In the genomic region with DNA sequence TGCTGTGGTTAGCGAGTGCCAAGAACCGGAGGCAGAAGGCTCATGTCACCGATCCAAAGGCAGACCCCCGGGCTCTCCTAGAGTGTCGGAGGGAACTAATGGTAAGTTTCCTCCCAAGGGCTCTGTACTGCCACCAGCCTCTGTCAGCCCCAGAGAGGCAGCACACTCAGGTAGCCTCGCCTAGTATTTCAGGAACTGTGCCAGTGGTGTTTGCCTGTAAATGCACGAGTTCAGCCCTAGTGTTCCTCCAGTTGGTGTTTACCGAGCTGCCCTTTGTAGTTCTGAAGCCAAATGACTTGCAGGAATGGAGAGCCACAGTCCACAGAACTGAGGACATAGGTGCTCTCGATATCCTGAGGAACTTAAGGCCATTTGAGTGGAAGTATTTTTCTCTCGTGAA, we compare ENCODE assay signal across 20 cellular contexts.
DNase-seq lines count a peak whose midpoint lies in the region; ATAC-seq, FAIRE-seq and TF ChIP-seq lines count a peak whose summit lies in the region.
"Had no signal": no experiment of that assay in that cellular context is flagged by ENCODE, and none has a peak within 500 bp of the region (broad histone marks: within the 10 kb centered on the region; RNA-seq: fewer than 3 reads in every experiment).

No MANE protein-coding gene starts in this region.

- intact Hi-C loops in natural killer cell (cut with micrococcal nuclease) (no loop called here), activated B cell treated with CpG ODN at 0.5 μM for 24 hours (cut with micrococcal nuclease) (loop anchor here (1.0 to 2.0 kb wide), 2 partner anchors 11 to 15 kb away; no protein-coding TSS in a partner anchor), pancreas (cut with DNase I) (no loop called here), esophagus squamous epithelium (cut with DNase I) (no loop called here)

- POLR2A ChIA-PET in activated B cell treated with CpG ODN at 0.5 μM for 24 hours (lab: Charles Lee), result interaction anchor here (1.0 to 7.2 kb wide), 4 partner anchors 10 to 73 kb away, joined by 3 to 51 read pairs (median 6); partner anchors contain the start of gene ESR2

- TF ChIP-seq POLR2A in esophagus squamous epithelium (IDR thresholded peaks at IDR 0.05), result no peak

- no peaks in the 10 kb centered on the region for H3K4me1 Mint-ChIP-seq in natural killer cell
- H3K4me1 Mint-ChIP-seq in natural killer cell treated with Interleukin-12 subunit alpha and Interleukin-12 subunit beta and Interleukin-15 and Interleukin-18, amount 100 ng/mL, for 72 hours (ENCODE audit: low read depth in 2 of 2), result no peaks in the 10 kb centered on the region
- H3K4me1 Mint-ChIP-seq in activated B cell treated with CpG ODN at 0.5 μM for 24 hours, result peaks cover 63% of the 10 kb centered on the region
- H3K4me1 Mint-ChIP-seq: activated naive CD4-positive, alpha-beta T cell treated with anti-CD3 and anti-CD28 coated beads, Interleukin-2, amount 50 U/mL, for 24 hours had no signal

- DNase-seq in natural killer cell (no peak), activated B cell treated with CpG ODN at 0.5 μM for 24 hours (no peak), pancreas (no peak), urothelium cell line (ENCODE audit: low spot score) (no peak), esophagus squamous epithelium (lab: John Stamatoyannopoulos, UW) (no peak)
- DNase-seq in natural killer cell treated with Interleukin-12 subunit alpha and Interleukin-12 subunit beta and Interleukin-15 and Interleukin-18, amount 100 ng/mL, for 72 hours (ENCODE audit: low spot score), result no peak
- DNase-seq: ACHN; activated CD4-positive, alpha-beta T cell treated with anti-CD3 and anti-CD28 coated beads, Interleukin-2, amount 50 U/mL, for 1 hour; EL; NCI-H1105 treated with DMSO at 0.1 percent for 48 hours; NCI-H2029 treated with DMSO at 0.1 percent for 48 hours; NCI-H2227 treated with DMSO at 0.1 percent for 48 hours; WERI-Rb-1 had no signal

- H3K27me3 ChIP-seq in pancreas (no peaks in the 10 kb centered on the region), esophagus squamous epithelium (no peaks in the 10 kb centered on the region)

- no peak for FAIRE-seq in pancreas (lab: Jason Lieb, UNC)
- peak; percentile 66 for FAIRE-seq in urothelium cell line (lab: Jason Lieb, UNC)
- FAIRE-seq: astrocyte had no signal

- H3K27ac Mint-ChIP-seq in natural killer cell (peak overlapping the region; percentile 57 to 58), activated B cell treated with CpG ODN at 0.5 μM for 24 hours (peak overlapping the region; percentile 79)
- H3K27ac Mint-ChIP-seq in natural killer cell treated with Interleukin-12 subunit alpha and Interleukin-12 subunit beta and Interleukin-15 and Interleukin-18, amount 100 ng/mL, for 72 hours, result peak overlapping the region in 1 of 2 donors; percentile 23
- H3K27ac Mint-ChIP-seq: activated naive CD4-positive, alpha-beta T cell treated with anti-CD3 and anti-CD28 coated beads, Interleukin-2, amount 50 U/mL, for 24 hours had no signal

- CTCF ChIA-PET in activated B cell treated with CpG ODN at 0.5 μM for 24 hours (lab: Charles Lee), result interaction anchor here (2.1 kb wide), 1 partner anchor 10 kb away, joined by 5 read pairs; no protein-coding TSS in a partner anchor

- H3K4me3 Mint-ChIP-seq in natural killer cell (no peak overlapping the region), activated B cell treated with CpG ODN at 0.5 μM for 24 hours (peak overlapping the region; percentile 57)
- H3K4me3 Mint-ChIP-seq in natural killer cell treated with Interleukin-12 subunit alpha and Interleukin-12 subunit beta and Interleukin-15 and Interleukin-18, amount 100 ng/mL, for 72 hours, result no peak overlapping the region
- H3K4me3 Mint-ChIP-seq: activated naive CD4-positive, alpha-beta T cell treated with anti-CD3 and anti-CD28 coated beads, Interleukin-2, amount 50 U/mL, for 24 hours had no signal

- TF ChIP-seq CTCF in natural killer cell (IDR thresholded peaks at IDR 0.05), result no peak
- no peak for TF ChIP-seq CTCF in activated B cell treated with CpG ODN at 0.5 μM for 24 hours (IDR thresholded peaks at IDR 0.05)
- TF ChIP-seq CTCF in pancreas (IDR thresholded peaks at IDR 0.05), result no peak
- TF ChIP-seq CTCF in esophagus squamous epithelium (IDR thresholded peaks at IDR 0.05), result no peak

- no peaks in the 10 kb centered on the region for H3K27me3 Mint-ChIP-seq in natural killer cell (ENCODE audit: low read depth in 2 of 2)
- no peaks in the 10 kb centered on the region for H3K27me3 Mint-ChIP-seq in natural killer cell treated with Interleukin-12 subunit alpha and Interleukin-12 subunit beta and Interleukin-15 and Interleukin-18, amount 100 ng/mL, for 72 hours
- H3K27me3 Mint-ChIP-seq in activated B cell treated with CpG ODN at 0.5 μM for 24 hours, result no peaks in the 10 kb centered on the region
- H3K27me3 Mint-ChIP-seq: activated naive CD4-positive, alpha-beta T cell treated with anti-CD3 and anti-CD28 coated beads, Interleukin-2, amount 50 U/mL, for 24 hours had no signal

- ATAC-seq in natural killer cell (no peak), activated B cell treated with CpG ODN at 0.5 μM for 24 hours (ENCODE audit: low read depth) (peak; percentile 40), pancreas (peak in 3 of 4 donors; percentile 11 to 38 (median 36)), SK-N-SH treated with all-trans-retinoic acid at 6 μM for 48 hours (no peak), HG02870 (IDR thresholded peaks at IDR 0.05; ENCODE audit: unreplicated experiment) (no peak)
- ATAC-seq in natural killer cell treated with Interleukin-12 subunit alpha and Interleukin-12 subunit beta and Interleukin-15 and Interleukin-18, amount 100 ng/mL, for 72 hours, result no peak

- H3K4me1 ChIP-seq in pancreas (peaks cover 7 to 19% (median 18%) of the 10 kb centered on the region in 3 donors), esophagus squamous epithelium (no peaks in the 10 kb centered on the region)

- no peak overlapping the region for H3K27ac ChIP-seq in pancreas
- no peak overlapping the region for H3K27ac ChIP-seq in esophagus squamous epithelium
- H3K27ac ChIP-seq: skin epidermis, thoracic aorta, WERI-Rb-1 had no signal

- 68 to 69% methylated on average over 10 of the region's 10 CpGs for WGBS in pancreas, 2 donors
- WGBS in esophagus squamous epithelium, 2 donors, result 79 to 80% methylated on average over 8 to 9 of the region's 10 CpGs

- H3K4me3 ChIP-seq in pancreas (no peak overlapping the region), esophagus squamous epithelium (no peak overlapping the region)
- H3K4me3 ChIP-seq: skin epidermis, thoracic aorta had no signal

- peaks cover 30% of the 10 kb centered on the region for H3K36me3 Mint-ChIP-seq in natural killer cell
- no peaks in the 10 kb centered on the region for H3K36me3 Mint-ChIP-seq in natural killer cell treated with Interleukin-12 subunit alpha and Interleukin-12 subunit beta and Interleukin-15 and Interleukin-18, amount 100 ng/mL, for 72 hours
- peaks cover 65% of the 10 kb centered on the region for H3K36me3 Mint-ChIP-seq in activated B cell treated with CpG ODN at 0.5 μM for 24 hours (ENCODE audit: low read depth)
- H3K36me3 Mint-ChIP-seq: CD14-positive monocyte had no signal

- no peaks in the 10 kb centered on the region for H3K9me3 Mint-ChIP-seq in natural killer cell
- H3K9me3 Mint-ChIP-seq in natural killer cell treated with Interleukin-12 subunit alpha and Interleukin-12 subunit beta and Interleukin-15 and Interleukin-18, amount 100 ng/mL, for 72 hours, result no peaks in the 10 kb centered on the region
- no peaks in the 10 kb centered on the region for H3K9me3 Mint-ChIP-seq in activated B cell treated with CpG ODN at 0.5 μM for 24 hours
- H3K9me3 Mint-ChIP-seq: activated naive CD4-positive, alpha-beta T cell treated with anti-CD3 and anti-CD28 coated beads, Interleukin-2, amount 50 U/mL, for 24 hours; CD14-positive monocyte had no signal

- no peaks in the 10 kb centered on the region for H3K9me3 ChIP-seq in pancreas
- no peaks in the 10 kb centered on the region for H3K9me3 ChIP-seq in esophagus squamous epithelium
- H3K9me3 ChIP-seq: thoracic aorta had no signal

- H3K36me3 ChIP-seq in pancreas, result peaks cover 0 to 65% (median 37%) of the 10 kb centered on the region in 3 donors
- peaks cover 10 to 100% (median 43%) of the 10 kb centered on the region in 3 donors for H3K36me3 ChIP-seq in esophagus squamous epithelium

TF ChIP-seq in SK-N-SH treated with all-trans-retinoic acid at 6 μM for 48 hours, 23 proteins besides CTCF, POLR2A, EP300 and RAD21:
- TF ChIP-seq OSR1 (CRISPR knock-in tag; IDR thresholded peaks at IDR 0.05), result no peak
- no peak for TF ChIP-seq ARNTL (CRISPR knock-in tag; IDR thresholded peaks at IDR 0.05; ENCODE audit: borderline replicate concordance, low read depth)
- TF ChIP-seq ESRRG (CRISPR knock-in tag; IDR thresholded peaks at IDR 0.05), result no peak
- TF ChIP-seq ISL1 (CRISPR knock-in tag; IDR thresholded peaks at IDR 0.05), result no peak
- TF ChIP-seq TOX (CRISPR knock-in tag; IDR thresholded peaks at IDR 0.05; ENCODE audit: borderline replicate concordance), result no peak
- TF ChIP-seq BACH2 (CRISPR knock-in tag; IDR thresholded peaks at IDR 0.05; ENCODE audit: borderline replicate concordance), result no peak
- no peak for TF ChIP-seq ZNF565 (CRISPR knock-in tag; conservative IDR thresholded peaks at IDR 0.05; ENCODE audit: low read depth)
- TF ChIP-seq PPARA (CRISPR knock-in tag; IDR thresholded peaks at IDR 0.05; ENCODE audit: borderline replicate concordance), result no peak
- no peak for TF ChIP-seq ZFP30 (CRISPR knock-in tag; IDR thresholded peaks at IDR 0.05)
- no peak for TF ChIP-seq TSHZ2 (CRISPR knock-in tag; IDR thresholded peaks at IDR 0.05)
TF ChIP-seq in SK-N-SH treated with all-trans-retinoic acid at 6 μM for 48 hours: peak in this region for 0.

Comparison
In these comparisons a context has a peak if more than half of its experiments do, and no peak if none do; other contexts are left out.
1. ATAC-seq: peak in activated B cell treated with CpG ODN at 0.5 μM for 24 hours (single experiment) and pancreas (3 of 4); none in natural killer cell (0 of 3), natural killer cell treated with Interleukin-12 subunit alpha and Interleukin-12 subunit beta and Interleukin-15 and Interleukin-18, amount 100 ng/mL, for 72 hours (0 of 2), SK-N-SH treated with all-trans-retinoic acid at 6 μM for 48 hours (single experiment) and HG02870 (single experiment).